Comparison of ENCODE assay signal across 8 cellular contexts in the genomic region with DNA sequence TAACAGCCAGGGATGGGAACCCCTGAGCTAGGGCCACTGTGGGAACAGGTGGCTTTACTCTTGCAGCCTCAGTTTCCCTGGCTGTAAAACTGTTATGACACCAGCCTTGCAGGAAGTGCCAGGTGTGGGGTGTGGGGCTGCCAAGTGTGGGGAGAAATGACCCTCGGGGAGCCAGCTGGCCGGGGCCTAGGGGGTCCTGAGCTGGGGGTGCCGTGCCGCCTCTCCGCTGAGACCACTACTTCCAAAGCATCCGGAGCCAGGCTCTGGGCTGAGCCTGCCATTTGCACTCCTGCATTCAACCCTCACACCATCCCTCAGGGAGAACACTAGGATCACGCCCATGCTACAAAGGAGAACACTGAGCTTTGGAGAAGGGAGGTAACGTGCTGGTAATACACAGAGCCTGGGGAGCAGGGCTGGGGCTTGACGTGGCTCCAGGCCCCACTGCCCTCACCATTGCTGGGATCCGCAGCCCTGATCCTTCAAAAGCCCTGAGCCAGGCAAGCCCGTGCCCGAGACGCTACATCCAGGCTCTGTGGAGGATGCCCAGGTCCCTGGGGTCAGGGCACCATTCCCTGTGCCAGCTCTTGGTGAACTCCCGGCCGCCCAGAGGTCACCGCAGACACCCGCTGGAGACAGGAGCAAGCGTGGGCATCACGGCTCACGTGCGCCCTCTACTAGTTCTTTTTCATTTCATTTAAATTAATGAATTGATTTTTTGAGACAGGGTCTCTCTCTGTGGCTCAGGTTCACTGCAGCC. TPM values are rescaled to one million over a fixed set of nuclear protein-coding genes. Genes with fewer than 3 reads are reported as not detected.
DNase-seq lines count a peak whose midpoint lies in the region; ATAC-seq and TF ChIP-seq lines count a peak whose summit lies in the region.

No MANE protein-coding gene starts in this region.

- peaks cover 11% of the 10 kb centered on the region for H3K27me3 Mint-ChIP-seq in activated CD8-positive, alpha-beta memory T cell treated with anti-CD3 and anti-CD28 coated beads, Interleukin-2, amount 10 ng/mL, durations not matched to agents 7 days and 5 days

- peak; percentile 63 for TF ChIP-seq CTCF in BE2C (IDR thresholded peaks at IDR 0.05; ENCODE audit: low read depth, low read length)

- H3K4me1 ChIP-seq in BE2C, result peaks cover 11% of the 10 kb centered on the region

- H3K9me3 Mint-ChIP-seq in activated CD8-positive, alpha-beta memory T cell treated with anti-CD3 and anti-CD28 coated beads, Interleukin-2, amount 10 ng/mL, durations not matched to agents 7 days and 5 days (ENCODE audit: low read depth), result no peaks in the 10 kb centered on the region

- DNase-seq in BE2C (peak; percentile 81), HEK293T (ENCODE audit: extremely low spot score) (peak; percentile 77), NOMO-1 (lab: John Stamatoyannopoulos, UW; ENCODE audit: unreplicated experiment in 2 of 2) (peak; percentile 18 to 35), epidermal melanocyte (ENCODE audit: insufficient read length, low spot score) (peak; percentile 79), myocyte (ENCODE audit: low read depth) (peak; percentile 73)
- peak; percentile 67 for DNase-seq in activated CD8-positive, alpha-beta memory T cell treated with anti-CD3 and anti-CD28 coated beads, Interleukin-2, amount 10 ng/mL, durations not matched to agents 7 days and 5 days
- DNase-seq in stimulated activated CD8-positive, alpha-beta memory T cell treated with anti-CD3 and anti-CD28 coated beads, Interleukin-7, amount 100 ng/mL, for 4 hours (ENCODE audit: low read depth in 2 of 2), result peak; percentile 24 to 31

- no peak overlapping the region for H3K27ac Mint-ChIP-seq in activated CD8-positive, alpha-beta memory T cell treated with anti-CD3 and anti-CD28 coated beads, Interleukin-2, amount 10 ng/mL, durations not matched to agents 7 days and 5 days

- CTCF ChIA-PET in HEK293T (lab: Yijun Ruan, JAX), result interaction anchor here (0.6 to 2.7 kb wide), 7 partner anchors 15 to 1211 kb away, joined by 3 to 13 read pairs (median 3); no protein-coding TSS in a partner anchor
- CTCF ChIA-PET in activated CD8-positive, alpha-beta memory T cell treated with anti-CD3 and anti-CD28 coated beads, Interleukin-2, amount 10 ng/mL, durations not matched to agents 7 days and 5 days (lab: Charles Lee), result interaction anchor here (0.7 to 6.9 kb wide), 17 partner anchors 9 to 324 kb away, joined by 3 to 45 read pairs (median 4); a partner anchor contains a TSS

- no peaks in the 10 kb centered on the region for H3K9me3 ChIP-seq in BE2C

- peaks cover 6% of the 10 kb centered on the region for H3K4me1 Mint-ChIP-seq in activated CD8-positive, alpha-beta memory T cell treated with anti-CD3 and anti-CD28 coated beads, Interleukin-2, amount 10 ng/mL, durations not matched to agents 7 days and 5 days

- no peaks in the 10 kb centered on the region for H3K36me3 ChIP-seq in BE2C

- ATAC-seq in activated CD8-positive, alpha-beta memory T cell treated with anti-CD3 and anti-CD28 coated beads, Interleukin-2, amount 10 ng/mL, durations not matched to agents 7 days and 5 days, result peak; percentile 42
- no peak for ATAC-seq in GM18907 (IDR thresholded peaks at IDR 0.05; ENCODE audit: unreplicated experiment)

- POLR2A ChIA-PET in HEK293T (lab: Yijun Ruan, JAX), result no interaction called here

- H3K4me3 ChIP-seq in BE2C (ENCODE audit: low read depth, low read length), result no peak overlapping the region

- H3K36me3 Mint-ChIP-seq in activated CD8-positive, alpha-beta memory T cell treated with anti-CD3 and anti-CD28 coated beads, Interleukin-2, amount 10 ng/mL, durations not matched to agents 7 days and 5 days, result no peaks in the 10 kb centered on the region

- H3K27me3 ChIP-seq in BE2C, result no peaks in the 10 kb centered on the region

- H3K4me3 Mint-ChIP-seq in activated CD8-positive, alpha-beta memory T cell treated with anti-CD3 and anti-CD28 coated beads, Interleukin-2, amount 10 ng/mL, durations not matched to agents 7 days and 5 days, result no peak overlapping the region

TF ChIP-seq in HEK293T, 16 proteins besides CTCF, POLR2A, EP300 and RAD21:
- TF ChIP-seq ARNT (IDR thresholded peaks at IDR 0.05), result no peak

RNA-seq across cellular contexts. Expression of a gene that starts 28.8 kb away (rescaled TPM):
- 6.0 TPM for polyA plus RNA-seq in BE2C (2012; ENCODE audit: insufficient read depth, insufficient read length, low read depth)
- 10 to 100 TPM; 49.3 to 61.7 TPM for total RNA-seq in activated CD8-positive, alpha-beta memory T cell treated with anti-CD3 and anti-CD28 coated beads, Interleukin-2, amount 10 ng/mL, durations not matched to agents 7 days and 5 days
- total RNA-seq in myocyte, result 0.88 and 2.9 TPM in 2 replicates
- polyA plus RNA-seq in myocyte (2012), result 1.1 TPM

RNA-seq across cellular contexts. Expression of a gene that starts 33.3 kb away (rescaled TPM):
- 1.4 TPM for polyA plus RNA-seq in BE2C (2012; ENCODE audit: insufficient read depth, insufficient read length, low read depth)
- total RNA-seq in activated CD8-positive, alpha-beta memory T cell treated with anti-CD3 and anti-CD28 coated beads, Interleukin-2, amount 10 ng/mL, durations not matched to agents 7 days and 5 days, result under 1 TPM; 0.23 to 0.41 TPM
- 0.16 TPM in 1 of 2 replicates, not detected in the other for total RNA-seq in myocyte
- 0.19 TPM for polyA plus RNA-seq in myocyte (2012)

Comparison
In these comparisons a context has a peak if more than half of its experiments do, and no peak if none do; other contexts are left out.
1. DNase-seq: peak in every context shown above with its lines; median percentile 81 in BE2C; 79 in epidermal melanocyte; 77 in HEK293T; 73 in myocyte; 67 in activated CD8-positive, alpha-beta memory T cell treated with anti-CD3 and anti-CD28 coated beads, Interleukin-2, amount 10 ng/mL, durations not matched to agents 7 days and 5 days; 28 in stimulated activated CD8-positive, alpha-beta memory T cell treated with anti-CD3 and anti-CD28 coated beads, Interleukin-7, amount 100 ng/mL, for 4 hours; 26 in NOMO-1.
2. RNA of a gene that starts 28.8 kb away (total RNA-seq): 49.3 to 61.7 TPM in activated CD8-positive, alpha-beta memory T cell treated with anti-CD3 and anti-CD28 coated beads, Interleukin-2, amount 10 ng/mL, durations not matched to agents 7 days and 5 days; 0.88 to 2.9 TPM in myocyte; every median in the first group is over 10 times any median in the second.